23 cellular contexts compared by ENCODE assay signal in genomic region chr1:175708787-175709186, GRCh38. TPM values are rescaled to one million over a fixed set of nuclear protein-coding genes. Genes with fewer than 3 reads are reported as not detected.
A peak's percentile ranks its signal among the peaks of the same experiment; 100 is the strongest.
DNase-seq lines count a peak whose midpoint lies in the region; TF ChIP-seq lines count a peak whose summit lies in the region.
"Had no signal": no experiment of that assay in that cellular context is flagged by ENCODE, and none has a peak within 500 bp of the region (broad histone marks: within the 10 kb centered on the region; RNA-seq: fewer than 3 reads in every experiment).

No MANE protein-coding gene starts in this region.

- H3F3A ChIP-seq in MM.1S (ENCODE audit: insufficient read depth, low read length): no peaks in the 10 kb centered on the region

- H2BK120ac ChIP-seq in mesenchymal stem cell (ENCODE audit: low read depth, low read length): no peak overlapping the region

- 80% methylated on average over 4 of the region's 5 CpGs for WGBS in mesenchymal stem cell
- WGBS in sigmoid colon, 2 donors: 82 to 85% methylated on average over 5 of the region's 5 CpGs

- no peak for TF ChIP-seq POLR2A in breast epithelium (IDR thresholded peaks at IDR 0.05)
- no peak for TF ChIP-seq POLR2A in sigmoid colon (IDR thresholded peaks at IDR 0.05)

- H3K79me2 ChIP-seq in MM.1S (ENCODE audit: low read length): no peaks in the 10 kb centered on the region

- H3K14ac ChIP-seq in mesenchymal stem cell (ENCODE audit: low read length in 2 of 2): no peak overlapping the region

- H2BK12ac ChIP-seq in mesenchymal stem cell (ENCODE audit: low read length in 2 of 2): no peak overlapping the region

- peaks cover 25% of the 10 kb centered on the region for H3K27me3 Mint-ChIP-seq in MCF 10A (ENCODE audit: insufficient read depth, unreplicated experiment)

- H3K9me2 ChIP-seq in MM.1S (replicated peaks; ENCODE audit: insufficient read depth, low read length): no peaks in the 10 kb centered on the region
- H3K9me2 ChIP-seq: SK-N-SH had no signal

- H3K4me1 ChIP-seq in breast epithelium (no peaks in the 10 kb centered on the region), MM.1S (ENCODE audit: low read length) (no peaks in the 10 kb centered on the region), mesenchymal stem cell (ENCODE audit: control insufficient read depth, insufficient read depth, low read depth, low read length) (no peaks in the 10 kb centered on the region), sigmoid colon (no peaks in the 10 kb centered on the region)
- H3K4me1 ChIP-seq: BLaER1 treated with 17β-estradiol and CSF1 and Interleukin-3, amounts not matched to agents 10 nM and 100 nM had no signal

- no peak overlapping the region for H3K4ac ChIP-seq in mesenchymal stem cell (ENCODE audit: low read depth in 1 of 2, low read length in 2 of 2)

- peak; percentile 25 for DNase-seq in MCF 10A (ENCODE audit: unreplicated experiment)
- no peak for DNase-seq in breast epithelium (ENCODE audit: low spot score in 2 of 2)
- DNase-seq in MM.1S: peak; percentile 13
- peak; percentile 46 for DNase-seq in SK-MEL-5 (ENCODE audit: low read depth, low spot score)
- DNase-seq in mesenchymal stem cell: peak; percentile 4
- DNase-seq in NCI-H2171 treated with DMSO at 0.1 percent for 48 hours (lab: John Stamatoyannopoulos, UW): no peak
- DNase-seq in sigmoid colon: no peak
- DNase-seq in C1 segment of cervical spinal cord (lab: John Stamatoyannopoulos, UW): no peak
- DNase-seq: ACHN; activated CD4-positive, alpha-beta memory T cell treated with anti-CD3 and anti-CD28 coated beads, Interleukin-2, amount 10 ng/mL, durations not matched to agents 7 days and 5 days; activated naive CD4-positive, alpha-beta T cell; activated T-cell treated with anti-CD3 and anti-CD28 coated beads, Interleukin-2, amount 50 U/mL, for 1 hour; cortex of kidney; glutamatergic neuron; IMR-90; mesendoderm; NCI-H1048; NCI-H1930; SK-N-SH had no signal

- peaks cover 0 to 4% of the 10 kb centered on the region in 2 donors for H3K27me3 ChIP-seq in breast epithelium
- H3K27me3 ChIP-seq in MM.1S (replicated peaks; ENCODE audit: insufficient read depth, low read length): no peaks in the 10 kb centered on the region
- no peaks in the 10 kb centered on the region for H3K27me3 ChIP-seq in mesenchymal stem cell (ENCODE audit: control insufficient read depth in 1 of 2, insufficient read depth in 1 of 2, low read length in 2 of 2)
- no peaks in the 10 kb centered on the region for H3K27me3 ChIP-seq in sigmoid colon

- H3K36me3 Mint-ChIP-seq in MCF 10A (ENCODE audit: insufficient read depth, unreplicated experiment): no peaks in the 10 kb centered on the region

- no peak overlapping the region for H4K8ac ChIP-seq in mesenchymal stem cell (ENCODE audit: low read length)

- no peak overlapping the region for H3K9ac ChIP-seq in MM.1S (ENCODE audit: low read length)
- H3K9ac ChIP-seq in mesenchymal stem cell (ENCODE audit: low read length): no peak overlapping the region
- H3K9ac ChIP-seq: BLaER1 treated with 17β-estradiol and CSF1 and Interleukin-3, amounts not matched to agents 10 nM and 100 nM; SK-N-SH had no signal

- H2AFZ ChIP-seq in MM.1S (ENCODE audit: low read length): no peak overlapping the region
- H2AFZ ChIP-seq in mesenchymal stem cell (ENCODE audit: low read depth, low read length): no peak overlapping the region

- no peaks in the 10 kb centered on the region for H3K79me1 ChIP-seq in mesenchymal stem cell (replicated peaks; ENCODE audit: low read length, poor library complexity, severe bottlenecking)

- H4K20me1 ChIP-seq in MM.1S (ENCODE audit: insufficient read depth, low read length): no peaks in the 10 kb centered on the region
- H4K20me1 ChIP-seq: BLaER1 treated with 17β-estradiol and CSF1 and Interleukin-3, amounts not matched to agents 10 nM and 100 nM had no signal

- no peak for TF ChIP-seq EP300 in sigmoid colon (IDR thresholded peaks at IDR 0.05)

- no peaks in the 10 kb centered on the region for H3K4me1 Mint-ChIP-seq in MCF 10A (ENCODE audit: insufficient read depth, unreplicated experiment)
- H3K4me1 Mint-ChIP-seq: activated CD4-positive, alpha-beta memory T cell treated with anti-CD3 and anti-CD28 coated beads, Interleukin-2, amount 10 ng/mL, durations not matched to agents 7 days and 5 days had no signal

- H3K27ac ChIP-seq in breast epithelium (no peak overlapping the region), MM.1S (ENCODE audit: low read length) (no peak overlapping the region), mesenchymal stem cell (ENCODE audit: low read length, poor library complexity, severe bottlenecking) (no peak overlapping the region), sigmoid colon (no peak overlapping the region)
- H3K27ac ChIP-seq: BLaER1 treated with 17β-estradiol and CSF1 and Interleukin-3, amounts not matched to agents 10 nM and 100 nM; RWPE1 had no signal

- no TSS peak for BruUV-seq in MCF 10A (replicated peaks; lab: Mats Ljungman, UMichigan)

- TF ChIP-seq CTCF in MCF 10A (IDR thresholded peaks at IDR 0.05; ENCODE audit: unreplicated experiment) (no peak), breast epithelium (IDR thresholded peaks at IDR 0.05) (no peak), MM.1S (IDR thresholded peaks at IDR 0.05; ENCODE audit: low read length) (no peak), sigmoid colon (IDR thresholded peaks at IDR 0.05) (no peak)

- H3K23ac ChIP-seq in mesenchymal stem cell (ENCODE audit: low read length in 2 of 2): no peak overlapping the region

- H3K9me3 Mint-ChIP-seq in MCF 10A (ENCODE audit: unreplicated experiment): no peaks in the 10 kb centered on the region
- H3K9me3 Mint-ChIP-seq: activated CD4-positive, alpha-beta memory T cell treated with anti-CD3 and anti-CD28 coated beads, Interleukin-2, amount 10 ng/mL, durations not matched to agents 7 days and 5 days had no signal

- intact Hi-C loops in MCF 10A (cut with micrococcal nuclease) (no loop called here), breast epithelium (cut with DNase I; ENCODE audit: low total_unique reads) (no loop called here), sigmoid colon (cut with DNase I) (no loop called here)

- H3K9me3 ChIP-seq in breast epithelium (no peaks in the 10 kb centered on the region), MM.1S (replicated peaks; ENCODE audit: insufficient read depth, low read length) (no peaks in the 10 kb centered on the region), mesenchymal stem cell (ENCODE audit: control insufficient read depth, low read length) (no peaks in the 10 kb centered on the region), sigmoid colon (no peaks in the 10 kb centered on the region)
- H3K9me3 ChIP-seq: SK-N-SH had no signal

- no peak overlapping the region for H2AK5ac ChIP-seq in mesenchymal stem cell (ENCODE audit: low read length, severe bottlenecking)

- no peak overlapping the region for H2BK15ac ChIP-seq in mesenchymal stem cell (ENCODE audit: low read depth, poor library complexity, severe bottlenecking)

- H3K4me2 ChIP-seq in MM.1S (ENCODE audit: low read depth, low read length): no peak overlapping the region
- no peak overlapping the region for H3K4me2 ChIP-seq in mesenchymal stem cell (ENCODE audit: low read length, poor library complexity, severe bottlenecking)
- H3K4me2 ChIP-seq: BLaER1 treated with 17β-estradiol and CSF1 and Interleukin-3, amounts not matched to agents 10 nM and 100 nM; SK-N-SH had no signal

- H3K27ac Mint-ChIP-seq in MCF 10A (ENCODE audit: low read depth, unreplicated experiment): no peak overlapping the region
- H3K27ac Mint-ChIP-seq: activated CD4-positive, alpha-beta memory T cell treated with anti-CD3 and anti-CD28 coated beads, Interleukin-2, amount 10 ng/mL, durations not matched to agents 7 days and 5 days had no signal

- in situ Hi-C loops in SK-MEL-5 (cut with HindIII; ENCODE audit: low pct_unique_long_range_greater_than_20kb, low sequenced_read_pairs): no loop called here

- CTCF ChIA-PET in MCF 10A (lab: Yijun Ruan, JAX): interaction anchor here (0.6 to 1.6 kb wide), 6 partner anchors 34 to 1607 kb away, joined by 3 to 4 read pairs (median 3); no protein-coding TSS in a partner anchor

- POLR2A ChIA-PET in MCF 10A (lab: Yijun Ruan, JAX): no interaction called here

- H2BK5ac ChIP-seq in mesenchymal stem cell (ENCODE audit: low read depth, low read length, poor library complexity, severe bottlenecking): no peak overlapping the region

- no peak overlapping the region for H4K91ac ChIP-seq in mesenchymal stem cell (ENCODE audit: low read length)

- H3K4me3 Mint-ChIP-seq in MCF 10A (ENCODE audit: unreplicated experiment): no peak overlapping the region
- H3K4me3 Mint-ChIP-seq: activated CD4-positive, alpha-beta memory T cell treated with anti-CD3 and anti-CD28 coated beads, Interleukin-2, amount 10 ng/mL, durations not matched to agents 7 days and 5 days had no signal

- no peak overlapping the region for H3K18ac ChIP-seq in mesenchymal stem cell (ENCODE audit: low read depth in 1 of 2, low read length in 2 of 2)

- no peak overlapping the region for H3K4me3 ChIP-seq in breast epithelium
- no peak overlapping the region for H3K4me3 ChIP-seq in MM.1S (ENCODE audit: low read length)
- no peak overlapping the region for H3K4me3 ChIP-seq in mesenchymal stem cell (ENCODE audit: insufficient read depth in 1 of 2, low read depth in 1 of 2, low read length in 2 of 2)
- no peak overlapping the region for H3K4me3 ChIP-seq in sigmoid colon
- H3K4me3 ChIP-seq: BLaER1 treated with 17β-estradiol and CSF1 and Interleukin-3, amounts not matched to agents 10 nM and 100 nM had no signal

- H3K36me3 ChIP-seq in breast epithelium: no peaks in the 10 kb centered on the region
- no peaks in the 10 kb centered on the region for H3K36me3 ChIP-seq in MM.1S (replicated peaks; ENCODE audit: insufficient read depth, low read length)
- no peaks in the 10 kb centered on the region for H3K36me3 ChIP-seq in mesenchymal stem cell (ENCODE audit: control insufficient read depth in 1 of 2, insufficient read depth in 2 of 2, low read depth in 1 of 2, low read length in 2 of 2)
- no peaks in the 10 kb centered on the region for H3K36me3 ChIP-seq in sigmoid colon
- H3K36me3 ChIP-seq: BLaER1 treated with 17β-estradiol and CSF1 and Interleukin-3, amounts not matched to agents 10 nM and 100 nM had no signal

RNA-seq across cellular contexts. Expression of gene TNR, which starts 34.6 kb away (rescaled TPM):
- total RNA-seq in MCF 10A (2022): not detected in 2 replicates
- total RNA-seq in breast epithelium: under 1 TPM in 2 of 3 donors, not detected in 1; under 0.01 TPM
- not detected in 2 replicates for total RNA-seq in SK-MEL-5 (2014; rRNA removed; shearing (Covaris generic))
- polyA plus RNA-seq in SK-MEL-5 (2015; cell fraction: cytosol; rRNA removed): not detected in 2 replicates
- not detected in 2 replicates for polyA plus RNA-seq in SK-MEL-5 (2015; cell fraction: nucleus; rRNA removed)
- 0.10 TPM for polyA plus RNA-seq in mesenchymal stem cell (2013, experiment 1 of 2)
- 0.10 TPM for polyA plus RNA-seq in mesenchymal stem cell (2013, experiment 2 of 2)
- total RNA-seq in sigmoid colon: under 1 TPM; under 0.01 to 0.36 (median 0.22) TPM
- under 1 TPM in 1 of 3 donors, not detected in 2; 0.13 TPM for polyA plus RNA-seq in sigmoid colon
- total RNA-seq: activated CD4-positive, alpha-beta memory T cell treated with anti-CD3 and anti-CD28 coated beads, Interleukin-2, amount 10 ng/mL, durations not matched to agents 7 days and 5 days; bronchial epithelial cell; H1; IMR-90 had no signal
- polyA plus RNA-seq: IMR-90 had no signal

Comparison
In these comparisons a context has a peak if more than half of its experiments do, and no peak if none do; other contexts are left out.
1. DNase-seq: peak in MCF 10A (single experiment), MM.1S (single experiment), SK-MEL-5 (single experiment) and mesenchymal stem cell (single experiment); none in breast epithelium (0 of 2), NCI-H2171 treated with DMSO at 0.1 percent for 48 hours (single experiment), sigmoid colon (single experiment) and C1 segment of cervical spinal cord (0 of 14).